ENCODE assay signal across 1 cellular context in genomic region chr4:109559983-109560686, GRCh38.
TF ChIP-seq lines count a peak whose summit lies in the region.

Gene MCUB (plus strand): TSS chr4:109560246. CDS start chr4:109560338, 92 bp downstream.

TF ChIP-seq in HepG2, 621 proteins besides CTCF, POLR2A, EP300 and RAD21 (continued from another document and continues in another):
- TF ChIP-seq MYPOP (CRISPR knock-in tag; IDR thresholded peaks at IDR 0.05) (peak; percentile 96), CCDC6 (CRISPR knock-in tag; IDR thresholded peaks at IDR 0.05) (peak; percentile 76; the same call in 1 of the 2 replicates), ZNF253 (CRISPR knock-in tag; IDR thresholded peaks at IDR 0.05; ENCODE audit: borderline replicate concordance) (no peak), ZNF687 (CRISPR knock-in tag; IDR thresholded peaks at IDR 0.05) (peak; percentile 84), ZMYM4 (CRISPR knock-in tag; IDR thresholded peaks at IDR 0.05) (peak; percentile 60; the same call in 1 of the 2 replicates), NFATC3 (CRISPR knock-in tag; IDR thresholded peaks at IDR 0.05) (no peak), CHCHD3 (CRISPR knock-in tag; IDR thresholded peaks at IDR 0.05) (0 out of 2 replicates have a peak, but pooled peaks have one; percentile 51), KDM2A (CRISPR knock-in tag; IDR thresholded peaks at IDR 0.05; ENCODE audit: borderline replicate concordance, low read depth) (no peak), MED13 (CRISPR knock-in tag; IDR thresholded peaks at IDR 0.05) (0 out of 2 replicates have a peak, but pooled peaks have one; percentile 15), SIN3A (IDR thresholded peaks at IDR 0.05; ENCODE audit: borderline replicate concordance, low read depth, low read length) (peak; percentile 11; the same call in 1 of the 2 replicates), MTA1 (CRISPR knock-in tag; IDR thresholded peaks at IDR 0.05; ENCODE audit: borderline replicate concordance) (peak; percentile 48), ZSCAN9 (CRISPR knock-in tag; IDR thresholded peaks at IDR 0.05; ENCODE audit: borderline replicate concordance) (no peak), ZNF788 (CRISPR knock-in tag; IDR thresholded peaks at IDR 0.05; ENCODE audit: borderline replicate concordance) (0 out of 2 replicates have a peak, but pooled peaks have one; percentile 7), TFDP1 (CRISPR knock-in tag; IDR thresholded peaks at IDR 0.05; ENCODE audit: borderline replicate concordance) (peak; percentile 67), ZNF251 (CRISPR knock-in tag; IDR thresholded peaks at IDR 0.05) (no peak), MYC (CRISPR knock-in tag; IDR thresholded peaks at IDR 0.05; ENCODE audit: borderline replicate concordance) (peak; percentile 21; the same call in 1 of the 2 replicates), CAMTA2 (CRISPR knock-in tag; IDR thresholded peaks at IDR 0.05; ENCODE audit: borderline replicate concordance) (0 out of 2 replicates have a peak, but pooled peaks have one; percentile 40), KDM5B (CRISPR knock-in tag; IDR thresholded peaks at IDR 0.05; ENCODE audit: borderline replicate concordance) (peak; percentile 45; the same call in 1 of the 2 replicates), ZNF547 (CRISPR knock-in tag; IDR thresholded peaks at IDR 0.05) (peak; percentile 64), CSRNP1 (CRISPR knock-in tag; IDR thresholded peaks at IDR 0.05) (0 out of 2 replicates have a peak, but pooled peaks have one; percentile 23), CBX5 (CRISPR knock-in tag; IDR thresholded peaks at IDR 0.05; ENCODE audit: borderline replicate concordance) (no peak), MYNN (CRISPR knock-in tag; IDR thresholded peaks at IDR 0.05; ENCODE audit: low read depth) (no peak), ARHGAP35 (CRISPR knock-in tag; IDR thresholded peaks at IDR 0.05; ENCODE audit: borderline replicate concordance) (0 out of 2 replicates have a peak, but pooled peaks have one; percentile 19), SALL2 (CRISPR knock-in tag; IDR thresholded peaks at IDR 0.05) (peak; percentile 23; the same call in 1 of the 2 replicates), FOSL1 (CRISPR knock-in tag; IDR thresholded peaks at IDR 0.05; ENCODE audit: borderline replicate concordance) (no peak), ZNF121 (CRISPR knock-in tag; IDR thresholded peaks at IDR 0.05) (peak; percentile 33; the same call in 1 of the 2 replicates), SAFB2 (CRISPR knock-in tag; IDR thresholded peaks at IDR 0.05; ENCODE audit: borderline replicate concordance, low read depth) (peak; percentile 46; the same call in 1 of the 2 replicates), KAT7 (CRISPR knock-in tag; IDR thresholded peaks at IDR 0.05; ENCODE audit: borderline replicate concordance) (0 out of 2 replicates have a peak, but pooled peaks have one; percentile 42), ZFY (CRISPR knock-in tag; IDR thresholded peaks at IDR 0.05) (peak; percentile 46; the same call in 1 of the 2 replicates), EEA1 (CRISPR knock-in tag; IDR thresholded peaks at IDR 0.05; ENCODE audit: borderline replicate concordance) (peak; percentile 18; the same call in 1 of the 2 replicates), HDAC2 (CRISPR knock-in tag; IDR thresholded peaks at IDR 0.05) (0 out of 2 replicates have a peak, but pooled peaks have one; percentile 37), IKZF4 (CRISPR knock-in tag; IDR thresholded peaks at IDR 0.05; ENCODE audit: borderline replicate concordance, low read depth, not compliant biosample characterization) (no peak), TFDP2 (CRISPR knock-in tag; IDR thresholded peaks at IDR 0.05) (peak; percentile 51; the same call in 1 of the 2 replicates), FOXC1 (CRISPR knock-in tag; IDR thresholded peaks at IDR 0.05; ENCODE audit: borderline replicate concordance) (peak; percentile 20; the same call in 1 of the 2 replicates), REPIN1 (CRISPR knock-in tag; IDR thresholded peaks at IDR 0.05; ENCODE audit: borderline replicate concordance, low read depth) (no peak; the same call in 1 of the 2 replicates), ZNF263 (CRISPR knock-in tag; IDR thresholded peaks at IDR 0.05) (peak; percentile 30), ZNF180 (CRISPR knock-in tag; IDR thresholded peaks at IDR 0.05; ENCODE audit: borderline replicate concordance, low read depth) (no peak), HNRNPLL (IDR thresholded peaks at IDR 0.05; ENCODE audit: low read depth, low read length, poor library complexity, severe bottlenecking) (peak; percentile 93), KMT2B (CRISPR knock-in tag; IDR thresholded peaks at IDR 0.05) (peak; percentile 45), ARID4A (CRISPR knock-in tag; IDR thresholded peaks at IDR 0.05; ENCODE audit: borderline replicate concordance) (peak; percentile 42), ZNF543 (CRISPR knock-in tag; IDR thresholded peaks at IDR 0.05) (0 out of 2 replicates have a peak, but pooled peaks have one; percentile 53), ZNF34 (CRISPR knock-in tag; IDR thresholded peaks at IDR 0.05; ENCODE audit: borderline replicate concordance) (0 out of 2 replicates have a peak, but pooled peaks have one; percentile 24), ASH2L (IDR thresholded peaks at IDR 0.05; ENCODE audit: insufficient read length, low read depth, low read length) (peak; percentile 55), SNAPC4 (CRISPR knock-in tag; IDR thresholded peaks at IDR 0.05) (0 out of 2 replicates have a peak, but pooled peaks have one; percentile 47)
